ENCODE assay signal across 18 cellular contexts in genomic region chr14:75824328-75824727, GRCh38.
A peak's percentile ranks its signal among the peaks of the same experiment; 100 is the strongest.
DNase-seq lines count a peak whose midpoint lies in the region; ATAC-seq and TF ChIP-seq lines count a peak whose summit lies in the region.
"Had no signal": no experiment of that assay in that cellular context is flagged by ENCODE, and none has a peak within 500 bp of the region (broad histone marks: within the 10 kb centered on the region; RNA-seq: fewer than 3 reads in every experiment).

No MANE protein-coding gene starts in this region.

- H3F3A ChIP-seq in MM.1S (ENCODE audit: insufficient read depth, low read length): no peaks in the 10 kb centered on the region

- no peak for TF ChIP-seq POLR2A in gastroesophageal sphincter (IDR thresholded peaks at IDR 0.05)

- no peak overlapping the region for H2AFZ ChIP-seq in MM.1S (ENCODE audit: low read length)

- H3K27ac ChIP-seq in MM.1S (ENCODE audit: low read length) (no peak overlapping the region), gastroesophageal sphincter (peak overlapping the region; percentile 64 to 86 (median 82)), stomach smooth muscle (ENCODE audit: low read length) (peak overlapping the region; percentile 60)
- no peak overlapping the region for H3K27ac ChIP-seq in CD8-positive, alpha-beta memory T cell (ENCODE audit: low read depth, low read length)
- H3K27ac ChIP-seq: C4-2B had no signal

- no peaks in the 10 kb centered on the region for H3K9me3 Mint-ChIP-seq in activated CD4-positive, alpha-beta T cell treated with anti-CD3 and anti-CD28 coated beads, Interleukin-2, amount 10 ng/mL, durations not matched to agents 24 days and 14 days
- no peaks in the 10 kb centered on the region for H3K9me3 Mint-ChIP-seq in CD8-positive, alpha-beta memory T cell
- H3K9me3 Mint-ChIP-seq: activated T-helper 1 cell treated with anti-CD3 and anti-CD28 coated beads, Interleukin-12 subunit alpha, Interleukin-12 subunit beta, Interleukin-2, Interleukin-4 antibody, amounts not matched to agents 30 ng/mL and 10 ng/mL and 1 ng/mL, durations not matched to agents 14 hours and 24 hours and 36 hours; HFFc6; naive B cell; stimulated activated memory B cell treated with anti-CD40 and anti-IgM and Interleukin-4, amounts not matched to agents 10 μg/mL and 1 μg/mL and 100 μg/mL, for 72 hours had no signal

- POLR2A ChIA-PET in CD8-positive, alpha-beta memory T cell (lab: Charles Lee): no interaction called here

- no peak for TF ChIP-seq CTCF in MM.1S (IDR thresholded peaks at IDR 0.05; ENCODE audit: low read length)
- no peak for TF ChIP-seq CTCF in gastroesophageal sphincter (IDR thresholded peaks at IDR 0.05)

- H3K27me3 Mint-ChIP-seq in activated CD4-positive, alpha-beta T cell treated with anti-CD3 and anti-CD28 coated beads, Interleukin-2, amount 10 ng/mL, durations not matched to agents 24 days and 14 days: no peaks in the 10 kb centered on the region
- no peaks in the 10 kb centered on the region for H3K27me3 Mint-ChIP-seq in CD8-positive, alpha-beta memory T cell
- H3K27me3 Mint-ChIP-seq: naive B cell; stimulated activated memory B cell treated with anti-CD40 and anti-IgM and Interleukin-4, amounts not matched to agents 10 μg/mL and 1 μg/mL and 100 μg/mL, for 72 hours had no signal

- no peaks in the 10 kb centered on the region for H3K79me2 ChIP-seq in MM.1S (ENCODE audit: low read length)

- H3K27ac Mint-ChIP-seq in activated CD4-positive, alpha-beta T cell treated with anti-CD3 and anti-CD28 coated beads, Interleukin-2, amount 10 ng/mL, durations not matched to agents 24 days and 14 days: no peak overlapping the region
- H3K27ac Mint-ChIP-seq in CD8-positive, alpha-beta memory T cell: peak overlapping the region in 1 of 8 donors; percentile 43
- H3K27ac Mint-ChIP-seq: activated T-helper 1 cell treated with anti-CD3 and anti-CD28 coated beads, Interleukin-12 subunit alpha, Interleukin-12 subunit beta, Interleukin-2, Interleukin-4 antibody, amounts not matched to agents 30 ng/mL and 10 ng/mL and 1 ng/mL, durations not matched to agents 14 hours and 24 hours and 36 hours; naive B cell had no signal

- H3K36me3 Mint-ChIP-seq in activated CD4-positive, alpha-beta T cell treated with anti-CD3 and anti-CD28 coated beads, Interleukin-2, amount 10 ng/mL, durations not matched to agents 24 days and 14 days (ENCODE audit: low read depth): peaks cover 8% of the 10 kb centered on the region
- peaks cover 13 to 45% (median 17%) of the 10 kb centered on the region in 3 donors for H3K36me3 Mint-ChIP-seq in CD8-positive, alpha-beta memory T cell

- no peaks in the 10 kb centered on the region for H3K9me3 ChIP-seq in MM.1S (replicated peaks; ENCODE audit: insufficient read depth, low read length)
- no peaks in the 10 kb centered on the region for H3K9me3 ChIP-seq in gastroesophageal sphincter
- no peaks in the 10 kb centered on the region for H3K9me3 ChIP-seq in stomach smooth muscle (ENCODE audit: control insufficient read depth in 2 of 2, low read length in 2 of 2)
- no peaks in the 10 kb centered on the region for H3K9me3 ChIP-seq in CD8-positive, alpha-beta memory T cell (ENCODE audit: low read length)
- H3K9me3 ChIP-seq: adrenal gland had no signal

- no peak overlapping the region for H3K4me3 ChIP-seq in MM.1S (ENCODE audit: low read length)
- no peak overlapping the region for H3K4me3 ChIP-seq in gastroesophageal sphincter
- no peak overlapping the region for H3K4me3 ChIP-seq in stomach smooth muscle (ENCODE audit: low read length in 2 of 2)
- H3K4me3 ChIP-seq in CD8-positive, alpha-beta memory T cell (ENCODE audit: low read length): no peak overlapping the region
- H3K4me3 ChIP-seq: adrenal gland had no signal

- peak; percentile 58 for DNase-seq in activated CD4-positive, alpha-beta T cell treated with anti-CD3 and anti-CD28 coated beads, Interleukin-2, amount 10 ng/mL, durations not matched to agents 24 days and 14 days
- no peak for DNase-seq in activated CD4-positive, alpha-beta T cell treated with anti-CD3 and anti-CD28 coated beads, Interleukin-2, amount 50 U/mL, for 1 hour
- DNase-seq in MM.1S (peak; percentile 15), midbrain (lab: John Stamatoyannopoulos, UW) (no peak), D341Med (ENCODE audit: low spot score) (no peak)
- no peak for DNase-seq in CD8-positive, alpha-beta memory T cell
- DNase-seq: adrenal gland, HFFc6, left ventricle myocardium superior, naive B cell, NCI-H1436 treated with DMSO at 0.1 percent for 48 hours, NCI-H446, Right ventricle myocardium superior had no signal

- no peaks in the 10 kb centered on the region for H3K9me2 ChIP-seq in MM.1S (replicated peaks; ENCODE audit: insufficient read depth, low read length)

- 50 to 64% methylated on average over 3 of the region's 3 CpGs for WGBS in gastroesophageal sphincter (ENCODE audit: low coverage in 1 of 2), 2 donors

- H3K36me3 ChIP-seq in MM.1S (replicated peaks; ENCODE audit: insufficient read depth, low read length) (no peaks in the 10 kb centered on the region), gastroesophageal sphincter (peaks cover 0 to 9% of the 10 kb centered on the region in 2 donors), stomach smooth muscle (ENCODE audit: control insufficient read depth in 2 of 2, insufficient read depth in 2 of 2, low read length in 2 of 2) (peaks cover 0 to 4% of the 10 kb centered on the region in 2 donors)
- peaks cover 3% of the 10 kb centered on the region for H3K36me3 ChIP-seq in CD8-positive, alpha-beta memory T cell (ENCODE audit: insufficient read depth, low read length)
- H3K36me3 ChIP-seq: adrenal gland had no signal

- H3K4me3 Mint-ChIP-seq in activated CD4-positive, alpha-beta T cell treated with anti-CD3 and anti-CD28 coated beads, Interleukin-2, amount 10 ng/mL, durations not matched to agents 24 days and 14 days: no peak overlapping the region
- no peak overlapping the region for H3K4me3 Mint-ChIP-seq in CD8-positive, alpha-beta memory T cell
- H3K4me3 Mint-ChIP-seq: activated T-helper 1 cell treated with anti-CD3 and anti-CD28 coated beads, Interleukin-12 subunit alpha, Interleukin-12 subunit beta, Interleukin-2, Interleukin-4 antibody, amounts not matched to agents 30 ng/mL and 10 ng/mL and 1 ng/mL, durations not matched to agents 14 hours and 24 hours and 36 hours; HFFc6; naive B cell; stimulated activated memory B cell treated with anti-CD40 and anti-IgM and Interleukin-4, amounts not matched to agents 10 μg/mL and 1 μg/mL and 100 μg/mL, for 72 hours had no signal

- ATAC-seq in gastroesophageal sphincter: no peak
- ATAC-seq: left ventricle myocardium superior had no signal

- 0 out of 2 replicates have a peak, but pooled peaks cover 6% of the 10 kb centered on the region for H3K4me1 ChIP-seq in MM.1S (ENCODE audit: low read length)
- peaks cover 15 to 57% (median 23%) of the 10 kb centered on the region in 3 donors for H3K4me1 ChIP-seq in gastroesophageal sphincter
- peaks cover 27% of the 10 kb centered on the region for H3K4me1 ChIP-seq in stomach smooth muscle (ENCODE audit: control insufficient read depth, insufficient read depth, low read length)
- H3K4me1 ChIP-seq in CD8-positive, alpha-beta memory T cell (ENCODE audit: insufficient read depth, low read length): no peaks in the 10 kb centered on the region

- no peak overlapping the region for H3K9ac ChIP-seq in MM.1S (ENCODE audit: low read length)
- no peak overlapping the region for H3K9ac ChIP-seq in stomach smooth muscle (ENCODE audit: low read length in 2 of 2)

- H4K20me1 ChIP-seq in MM.1S (ENCODE audit: insufficient read depth, low read length): no peaks in the 10 kb centered on the region

- CTCF ChIA-PET in CD8-positive, alpha-beta memory T cell (lab: Charles Lee): no interaction called here

- no peak for TF ChIP-seq EP300 in gastroesophageal sphincter (IDR thresholded peaks at IDR 0.05)

- intact Hi-C loops in activated CD4-positive, alpha-beta T cell treated with anti-CD3 and anti-CD28 coated beads, Interleukin-2, amount 10 ng/mL, durations not matched to agents 24 days and 14 days (cut with micrococcal nuclease): no loop called here

- H3K27me3 ChIP-seq in MM.1S (replicated peaks; ENCODE audit: insufficient read depth, low read length) (no peaks in the 10 kb centered on the region), gastroesophageal sphincter (no peaks in the 10 kb centered on the region), stomach smooth muscle (ENCODE audit: control insufficient read depth in 1 of 2, insufficient read depth in 2 of 2, low read length in 2 of 2) (no peaks in the 10 kb centered on the region)
- no peaks in the 10 kb centered on the region for H3K27me3 ChIP-seq in CD8-positive, alpha-beta memory T cell (ENCODE audit: insufficient read depth, low read length, poor library complexity, severe bottlenecking)
- H3K27me3 ChIP-seq: adrenal gland had no signal

- H3K4me1 Mint-ChIP-seq in activated CD4-positive, alpha-beta T cell treated with anti-CD3 and anti-CD28 coated beads, Interleukin-2, amount 10 ng/mL, durations not matched to agents 24 days and 14 days: peaks cover 15% of the 10 kb centered on the region
- no peaks in the 10 kb centered on the region for H3K4me1 Mint-ChIP-seq in CD8-positive, alpha-beta memory T cell

- H3K4me2 ChIP-seq in MM.1S (ENCODE audit: low read depth, low read length): peak overlapping the region; percentile 29

Comparison
In these comparisons a context has a peak if more than half of its experiments do, and no peak if none do; other contexts are left out.
1. DNase-seq: peak in activated CD4-positive, alpha-beta T cell treated with anti-CD3 and anti-CD28 coated beads, Interleukin-2, amount 10 ng/mL, durations not matched to agents 24 days and 14 days (single experiment) and MM.1S (single experiment); none in activated CD4-positive, alpha-beta T cell treated with anti-CD3 and anti-CD28 coated beads, Interleukin-2, amount 50 U/mL, for 1 hour (single experiment), midbrain (single experiment), CD8-positive, alpha-beta memory T cell (0 of 5) and D341Med (single experiment).
2. H3K27ac ChIP-seq: peak in gastroesophageal sphincter (4 of 4) and stomach smooth muscle (single experiment); none in MM.1S (single experiment) and CD8-positive, alpha-beta memory T cell (single experiment).